7 cellular contexts compared by ENCODE assay signal in genomic region chr11:55707029-55707428, GRCh38. TPM values are rescaled to one million over a fixed set of nuclear protein-coding genes. Genes with fewer than 3 reads are reported as not detected.
A peak's percentile ranks its signal among the peaks of the same experiment; 100 is the strongest.
DNase-seq lines count a peak whose midpoint lies in the region; ATAC-seq and TF ChIP-seq lines count a peak whose summit lies in the region.

No MANE protein-coding gene starts in this region.

- H3K9me3 ChIP-seq in RWPE2 (ENCODE audit: severe bottlenecking) (peaks cover 2% of the 10 kb centered on the region), hepatocyte (ENCODE audit: low read depth) (no peaks in the 10 kb centered on the region)

- no peaks in the 10 kb centered on the region for H3K79me2 ChIP-seq in hepatocyte

- ATAC-seq in HG03520 (IDR thresholded peaks at IDR 0.05; ENCODE audit: unreplicated experiment) (peak; percentile 56), RWPE2 (ENCODE audit: low read depth) (no peak), HG03135 (IDR thresholded peaks at IDR 0.05; ENCODE audit: unreplicated experiment) (no peak)

- no peak for DNase-seq in RWPE2 (ENCODE audit: low spot score)
- DNase-seq in hepatocyte (ENCODE audit: low spot score): peak; percentile 9
- no peak for DNase-seq in NCI-H187 (lab: John Stamatoyannopoulos, UW)
- no peak for DNase-seq in activated CD4-positive, alpha-beta T cell treated with anti-CD3 and anti-CD28 coated beads for 48 hours

- H3K27me3 ChIP-seq in RWPE2 (ENCODE audit: insufficient read depth, poor library complexity, severe bottlenecking) (no peaks in the 10 kb centered on the region), hepatocyte (no peaks in the 10 kb centered on the region)

- H4K20me1 ChIP-seq in hepatocyte (ENCODE audit: insufficient read depth, poor library complexity, severe bottlenecking): no peaks in the 10 kb centered on the region

- H3K4me1 ChIP-seq in RWPE2 (ENCODE audit: insufficient read depth, poor library complexity, severe bottlenecking) (no peaks in the 10 kb centered on the region), hepatocyte (ENCODE audit: insufficient read depth) (no peaks in the 10 kb centered on the region)

- no peak overlapping the region for H2AFZ ChIP-seq in hepatocyte

- TF ChIP-seq CTCF in GM12872 (IDR thresholded peaks at IDR 0.05; ENCODE audit: insufficient read depth, low read depth, low read length) (peak; percentile 42), RWPE2 (IDR thresholded peaks at IDR 0.05; ENCODE audit: poor library complexity, severe bottlenecking) (peak; percentile 80), hepatocyte (IDR thresholded peaks at IDR 0.05; ENCODE audit: poor library complexity) (peak; percentile 41)

- H3K36me3 ChIP-seq in RWPE2 (ENCODE audit: low read depth): no peaks in the 10 kb centered on the region
- no peaks in the 10 kb centered on the region for H3K36me3 ChIP-seq in hepatocyte (replicated peaks; ENCODE audit: insufficient read depth, low read depth)

- H3K4me3 ChIP-seq in RWPE2 (ENCODE audit: severe bottlenecking) (no peak overlapping the region), hepatocyte (no peak overlapping the region)

- no peaks in the 10 kb centered on the region for H3K9me2 ChIP-seq in hepatocyte (replicated peaks; ENCODE audit: insufficient read depth)

- no peak overlapping the region for H3K27ac ChIP-seq in RWPE2 (ENCODE audit: poor library complexity, severe bottlenecking)
- no peak overlapping the region for H3K27ac ChIP-seq in hepatocyte

- H3K4me2 ChIP-seq in hepatocyte: no peak overlapping the region

RNA-seq across cellular contexts. Expression of gene OR4C6, which starts 45.0 kb away (rescaled TPM):
- total RNA-seq in hepatocyte: not detected in 2 replicates
- polyA plus RNA-seq in hepatocyte: not detected in 2 replicates

RNA-seq across cellular contexts. Expression of gene OR4S2, which starts 58.9 kb away (rescaled TPM):
- not detected in 2 replicates for total RNA-seq in hepatocyte
- not detected in 2 replicates for polyA plus RNA-seq in hepatocyte
